In the genomic region with DNA sequence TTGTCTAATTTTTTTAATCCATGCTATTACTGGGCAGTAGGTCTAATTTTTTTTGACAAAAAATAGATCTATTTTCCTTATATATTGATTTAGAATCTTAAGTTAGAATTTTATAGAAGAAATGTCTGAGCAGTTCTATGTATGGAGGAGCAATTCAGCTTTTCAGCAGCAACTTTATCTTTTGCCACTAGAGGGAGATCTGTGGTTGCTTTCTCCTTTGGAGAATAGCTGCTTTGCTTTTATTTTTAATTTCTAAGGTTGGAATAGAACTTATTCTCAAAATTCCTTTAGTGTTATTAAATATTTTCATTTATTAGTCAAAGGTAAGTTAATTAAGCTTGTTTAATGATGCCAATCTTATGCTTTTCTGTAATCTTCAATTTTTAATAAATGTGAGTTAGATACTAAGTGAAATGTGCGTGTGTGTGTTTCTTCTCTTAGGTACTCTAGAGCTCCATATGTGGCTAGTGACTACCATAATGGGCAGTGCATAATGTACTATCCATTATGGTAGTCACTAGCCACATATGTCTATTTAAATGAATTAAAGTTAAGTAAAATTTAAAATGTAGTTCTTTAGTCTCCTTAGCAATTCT, we compare ENCODE assay signal across 9 cellular contexts. TPM values are rescaled to one million over a fixed set of nuclear protein-coding genes. Genes with fewer than 3 reads are reported as not detected.
DNase-seq lines count a peak whose midpoint lies in the region; ATAC-seq and TF ChIP-seq lines count a peak whose summit lies in the region.
"Had no signal": no experiment of that assay in that cellular context is flagged by ENCODE, and none has a peak within 500 bp of the region (broad histone marks: within the 10 kb centered on the region; RNA-seq: fewer than 3 reads in every experiment).

No MANE protein-coding gene starts in this region.

- H3K4me3 ChIP-seq in smooth muscle cell = no peak overlapping the region
- H3K4me3 ChIP-seq: SJCRH30 had no signal

- peak; percentile 81 for ATAC-seq in GM18502 (IDR thresholded peaks at IDR 0.05; ENCODE audit: poor library complexity, unreplicated experiment)
- ATAC-seq in HG03175 (IDR thresholded peaks at IDR 0.05; ENCODE audit: unreplicated experiment) = peak; percentile 83

- peaks cover 9% of the 10 kb centered on the region for H3K36me3 ChIP-seq in smooth muscle cell (ENCODE audit: low read depth)
- H3K36me3 ChIP-seq: SJCRH30 had no signal

- no peaks in the 10 kb centered on the region for H3K27me3 ChIP-seq in smooth muscle cell (ENCODE audit: low read depth)
- H3K27me3 ChIP-seq: SJCRH30 had no signal

- H3K9me3 ChIP-seq in smooth muscle cell (replicated peaks; ENCODE audit: low read depth) = no peaks in the 10 kb centered on the region
- H3K9me3 ChIP-seq: SJCRH30 had no signal

- H3K27ac ChIP-seq in smooth muscle cell (ENCODE audit: low read depth) = no peak overlapping the region
- H3K27ac ChIP-seq: SJCRH30 had no signal

- DNase-seq in CD1c-positive myeloid dendritic cell (ENCODE audit: extremely low spot score) (peak; percentile 25), SW480 (ENCODE audit: low spot score) (peak; percentile 6), foreskin melanocyte (peak; percentile 7), smooth muscle cell (lab: John Stamatoyannopoulos, UW; ENCODE audit: unreplicated experiment) (no peak), NCI-H446 treated with DMSO at 0.1 percent for 48 hours (lab: John Stamatoyannopoulos, UW) (no peak)
- DNase-seq in stimulated activated CD4-positive, alpha-beta T cell treated with anti-CD3 and anti-CD28 coated beads, Interleukin-2, amount 100 ng/mL, for 48 hours = no peak

- H2AFZ ChIP-seq in smooth muscle cell (ENCODE audit: low read depth) = no peak overlapping the region

- WGBS in smooth muscle cell (ENCODE audit: low lambda C conversion rate) = 84% methylated on average over 1 of the region's 1 CpG

- TF ChIP-seq CTCF in smooth muscle cell (IDR thresholded peaks at IDR 0.05; ENCODE audit: borderline replicate concordance, insufficient read depth, poor library complexity, severe bottlenecking) = peak; percentile 70

- no peak overlapping the region for H3K9ac ChIP-seq in smooth muscle cell (ENCODE audit: low read depth)

- peaks cover 4% of the 10 kb centered on the region for H4K20me1 ChIP-seq in smooth muscle cell (ENCODE audit: low read depth)

- no peaks in the 10 kb centered on the region for H3K79me2 ChIP-seq in smooth muscle cell (ENCODE audit: low read depth)

- H3K4me1 ChIP-seq in smooth muscle cell (ENCODE audit: low read depth) = no peaks in the 10 kb centered on the region
- H3K4me1 ChIP-seq: SJCRH30 had no signal

- no peak overlapping the region for H3K4me2 ChIP-seq in smooth muscle cell

- H3F3A ChIP-seq in smooth muscle cell (ENCODE audit: low read depth) = no peaks in the 10 kb centered on the region

RNA-seq across cellular contexts. Expression of a gene that starts 29.3 kb away (rescaled TPM):
- total RNA-seq in smooth muscle cell = 16.2 and 19.6 TPM in 2 replicates
- 4.1 and 5.3 TPM in 2 replicates for polyA plus RNA-seq in smooth muscle cell

RNA-seq across cellular contexts. Expression of a gene that starts 38.8 kb away (rescaled TPM):
- 0.18 and 8.9 TPM in 2 replicates for total RNA-seq in smooth muscle cell
- 2.0 and 3.4 TPM in 2 replicates for polyA plus RNA-seq in smooth muscle cell

RNA-seq across cellular contexts. Expression of a gene that starts 59.1 kb away (rescaled TPM):
- not detected in 2 replicates for total RNA-seq in smooth muscle cell
- polyA plus RNA-seq in smooth muscle cell = 0.17 TPM in 1 of 2 replicates, not detected in the other
- total RNA-seq: SJCRH30 had no signal

Comparison
In these comparisons a context has a peak if more than half of its experiments do, and no peak if none do; other contexts are left out.
1. DNase-seq: peak in CD1c-positive myeloid dendritic cell (single experiment), SW480 (single experiment) and foreskin melanocyte (single experiment); none in smooth muscle cell (single experiment), stimulated activated CD4-positive, alpha-beta T cell treated with anti-CD3 and anti-CD28 coated beads, Interleukin-2, amount 100 ng/mL, for 48 hours (0 of 2) and NCI-H446 treated with DMSO at 0.1 percent for 48 hours (single experiment).